ENCODE assay signal across 1 cellular context in the genomic region with DNA sequence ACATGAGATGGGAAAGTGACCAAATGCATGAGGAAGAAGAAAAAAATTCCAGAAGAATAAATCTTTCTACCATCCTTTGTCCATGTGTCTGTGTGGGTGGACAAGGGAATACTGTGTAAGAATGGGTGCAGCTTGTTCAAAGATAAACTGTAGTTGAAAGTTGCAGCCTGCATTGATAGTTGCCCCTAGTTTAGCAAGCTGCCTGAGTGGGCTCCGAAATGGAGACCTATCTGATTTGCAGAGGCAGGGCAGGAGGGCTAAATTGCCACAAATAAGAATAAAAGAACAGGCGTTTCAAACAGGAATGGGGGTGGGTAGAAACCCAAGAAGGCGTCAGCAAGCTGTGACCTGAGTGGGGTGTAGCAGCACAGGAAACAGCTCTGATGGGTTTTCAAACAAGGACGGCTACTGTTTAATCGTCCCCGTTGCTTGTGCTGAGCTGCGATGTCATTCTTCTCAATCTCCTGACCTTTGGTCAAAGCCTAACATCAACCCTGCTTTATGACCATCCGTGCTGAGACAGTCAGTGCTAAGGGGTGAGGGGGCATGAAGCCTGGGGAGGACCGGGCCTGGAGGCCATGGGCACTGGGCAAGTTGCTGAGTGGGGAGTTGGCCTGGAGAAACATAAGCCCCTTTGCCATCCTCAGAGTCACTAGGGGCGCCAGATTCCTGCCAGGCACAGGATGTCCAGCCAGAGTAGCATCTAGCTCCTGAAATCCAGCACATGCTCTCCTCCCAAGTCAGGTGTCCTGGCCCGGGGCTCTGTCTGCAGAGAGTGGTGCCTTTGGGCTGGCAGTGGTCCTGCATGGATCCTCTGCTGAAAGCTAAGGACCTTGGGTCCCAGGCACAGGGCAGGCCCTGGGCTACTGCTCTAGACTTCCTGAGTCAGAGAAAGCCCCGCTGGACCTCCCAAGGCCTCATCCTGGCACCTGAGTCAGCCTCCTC.
TF ChIP-seq lines count a peak whose summit lies in the region.

No MANE protein-coding gene starts in this region.

TF ChIP-seq in HepG2, 621 proteins besides CTCF, POLR2A, EP300 and RAD21 (continued from another document):
- TF ChIP-seq, protein P1, sequence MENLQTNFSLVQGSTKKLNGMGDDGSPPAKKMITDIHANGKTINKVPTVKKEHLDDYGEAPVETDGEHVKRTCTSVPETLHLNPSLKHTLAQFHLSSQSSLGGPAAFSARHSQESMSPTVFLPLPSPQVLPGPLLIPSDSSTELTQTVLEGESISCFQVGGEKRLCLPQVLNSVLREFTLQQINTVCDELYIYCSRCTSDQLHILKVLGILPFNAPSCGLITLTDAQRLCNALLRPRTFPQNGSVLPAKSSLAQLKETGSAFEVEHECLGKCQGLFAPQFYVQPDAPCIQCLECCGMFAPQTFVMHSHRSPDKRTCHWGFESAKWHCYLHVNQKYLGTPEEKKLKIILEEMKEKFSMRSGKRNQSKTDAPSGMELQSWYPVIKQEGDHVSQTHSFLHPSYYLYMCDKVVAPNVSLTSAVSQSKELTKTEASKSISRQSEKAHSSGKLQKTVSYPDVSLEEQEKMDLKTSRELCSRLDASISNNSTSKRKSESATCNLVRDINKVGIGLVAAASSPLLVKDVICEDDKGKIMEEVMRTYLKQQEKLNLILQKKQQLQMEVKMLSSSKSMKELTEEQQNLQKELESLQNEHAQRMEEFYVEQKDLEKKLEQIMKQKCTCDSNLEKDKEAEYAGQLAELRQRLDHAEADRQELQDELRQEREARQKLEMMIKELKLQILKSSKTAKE (CRISPR knock-in tag; IDR thresholded peaks at IDR 0.05; ENCODE audit: borderline replicate concordance): no peak; the same call in 1 of the 2 replicates
- TF ChIP-seq MYNN (CRISPR knock-in tag; IDR thresholded peaks at IDR 0.05; ENCODE audit: low read depth): no peak
- no peak for TF ChIP-seq ZNF577 (CRISPR knock-in tag; IDR thresholded peaks at IDR 0.05; ENCODE audit: borderline replicate concordance, low read depth)
- TF ChIP-seq NCOA1 (CRISPR knock-in tag; IDR thresholded peaks at IDR 0.05): no peak
- TF ChIP-seq ARID3A (IDR thresholded peaks at IDR 0.05; ENCODE audit: low read depth, low read length): no peak
- peak; percentile 62; the same call in 1 of the 2 replicates for TF ChIP-seq HNF4G (IDR thresholded peaks at IDR 0.05; ENCODE audit: borderline replicate concordance, low read depth, low read length)
- TF ChIP-seq HNF4G (CRISPR knock-in tag; IDR thresholded peaks at IDR 0.05; ENCODE audit: borderline replicate concordance, low read depth): peak; percentile 36; the same call in 1 of the 2 replicates
- TF ChIP-seq, protein P2, sequence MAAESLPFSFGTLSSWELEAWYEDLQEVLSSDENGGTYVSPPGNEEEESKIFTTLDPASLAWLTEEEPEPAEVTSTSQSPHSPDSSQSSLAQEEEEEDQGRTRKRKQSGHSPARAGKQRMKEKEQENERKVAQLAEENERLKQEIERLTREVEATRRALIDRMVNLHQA (CRISPR knock-in tag; IDR thresholded peaks at IDR 0.05): no peak
- no peak for TF ChIP-seq LBX2 (CRISPR knock-in tag; IDR thresholded peaks at IDR 0.05; ENCODE audit: borderline replicate concordance)
- no peak for TF ChIP-seq SATB2 (CRISPR knock-in tag; IDR thresholded peaks at IDR 0.05)
- TF ChIP-seq PHB2 (IDR thresholded peaks at IDR 0.05; ENCODE audit: partially characterized antibody): no peak
- TF ChIP-seq RBFOX2 (IDR thresholded peaks at IDR 0.05; ENCODE audit: low read depth, low read length): no peak
- TF ChIP-seq U2AF2 (IDR thresholded peaks at IDR 0.05; ENCODE audit: low read depth, low read length): no peak
- TF ChIP-seq NCOR1 (IDR thresholded peaks at IDR 0.05; ENCODE audit: borderline replicate concordance, low read length): no peak
